Comparison of ENCODE assay signal across 9 cellular contexts in the genomic region with DNA sequence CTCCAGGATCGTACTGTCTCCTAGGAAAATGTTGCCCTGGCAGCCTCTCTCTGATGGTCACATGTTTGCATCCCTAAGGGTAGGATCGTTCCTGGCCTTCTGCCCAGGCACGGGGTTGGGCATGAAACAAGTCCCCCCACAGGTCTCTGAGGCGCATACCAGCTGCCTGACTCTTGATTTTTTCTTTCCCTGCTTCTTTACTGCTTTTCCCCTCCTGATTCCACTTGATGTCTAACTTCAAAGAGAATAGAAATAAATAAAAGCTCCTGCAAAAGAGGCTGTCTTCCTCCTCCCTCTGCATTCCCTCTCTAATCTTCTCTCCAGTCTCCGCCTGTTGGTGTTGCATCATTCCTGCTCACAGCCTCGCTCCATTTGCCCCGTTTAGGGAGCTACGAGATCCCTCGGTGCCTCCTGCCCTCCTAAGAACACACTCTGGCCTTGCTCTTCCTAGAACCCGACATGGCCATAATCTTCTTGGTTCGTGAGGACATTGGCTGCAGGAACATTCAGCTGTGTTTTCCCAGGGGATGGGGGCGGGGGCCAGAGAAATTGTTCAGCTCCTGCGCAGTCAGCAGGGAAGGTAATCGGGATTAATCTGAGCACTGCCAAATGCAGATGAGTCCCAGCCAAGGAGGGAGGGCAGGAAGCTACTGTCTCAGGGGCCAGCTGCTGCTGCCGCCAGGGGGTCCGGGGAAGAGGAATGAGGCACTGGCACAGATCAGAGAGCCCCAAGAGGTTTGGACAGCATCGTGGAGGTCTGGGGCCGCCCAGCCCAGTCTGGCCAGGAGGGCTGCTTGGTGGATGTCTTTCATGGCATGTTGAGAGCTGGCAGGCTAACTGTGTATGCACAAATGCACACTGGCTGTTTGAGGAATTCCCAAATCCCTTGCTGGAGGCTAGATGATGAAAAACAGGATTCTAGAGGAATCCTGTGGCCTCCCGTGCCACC. TPM values are rescaled to one million over a fixed set of nuclear protein-coding genes. Genes with fewer than 3 reads are reported as not detected.
DNase-seq lines count a peak whose midpoint lies in the region; ATAC-seq and TF ChIP-seq lines count a peak whose summit lies in the region.
"Had no signal": no experiment of that assay in that cellular context is flagged by ENCODE, and none has a peak within 500 bp of the region (broad histone marks: within the 10 kb centered on the region; RNA-seq: fewer than 3 reads in every experiment).

No MANE protein-coding gene starts in this region.

- no peak for ATAC-seq in HG02571 (IDR thresholded peaks at IDR 0.05; ENCODE audit: unreplicated experiment)
- no peak for ATAC-seq in activated naive CD4-positive, alpha-beta T cell treated with anti-CD3 and anti-CD28 coated beads, Interleukin-2, amount 50 U/mL, for 72 hours

- no peaks in the 10 kb centered on the region for H3K36me3 Mint-ChIP-seq in activated naive CD4-positive, alpha-beta T cell treated with anti-CD3 and anti-CD28 coated beads, Interleukin-2, amount 50 U/mL, for 72 hours

- no peaks in the 10 kb centered on the region for H4K20me1 ChIP-seq in hepatocyte (ENCODE audit: insufficient read depth, poor library complexity, severe bottlenecking)

- H3K9me2 ChIP-seq in hepatocyte (replicated peaks; ENCODE audit: insufficient read depth), result no peaks in the 10 kb centered on the region

- peak; percentile 28 for DNase-seq in NCI-H510A treated with DMSO at 0.1 percent for 48 hours (lab: John Stamatoyannopoulos, UW)
- no peak for DNase-seq in NCI-H510A (lab: John Stamatoyannopoulos, UW)
- DNase-seq in amniotic epithelial cell (ENCODE audit: low read depth), result peak; percentile 79
- DNase-seq in hepatocyte (ENCODE audit: low spot score), result peak; percentile 62
- no peak for DNase-seq in activated naive CD4-positive, alpha-beta T cell treated with anti-CD3 and anti-CD28 coated beads, Interleukin-2, amount 50 U/mL, for 72 hours (ENCODE audit: low spot score in 2 of 2)
- no peak for DNase-seq in T-helper 9 cell

- H3K36me3 ChIP-seq in hepatocyte (replicated peaks; ENCODE audit: insufficient read depth, low read depth), result no peaks in the 10 kb centered on the region
- H3K36me3 ChIP-seq in rectal smooth muscle tissue (ENCODE audit: control insufficient read depth, insufficient read depth, low read length), result no peaks in the 10 kb centered on the region
- H3K36me3 ChIP-seq: SJSA1 had no signal

- H3K79me2 ChIP-seq in hepatocyte, result no peaks in the 10 kb centered on the region

- no peak overlapping the region for H3K27ac Mint-ChIP-seq in activated naive CD4-positive, alpha-beta T cell treated with anti-CD3 and anti-CD28 coated beads, Interleukin-2, amount 50 U/mL, for 72 hours

- WGBS in hepatocyte (ENCODE audit: low lambda C conversion rate, missing lambda C conversion rate), result 24% methylated on average over 19 of the region's 19 CpGs

- H3K27me3 ChIP-seq in hepatocyte, result no peaks in the 10 kb centered on the region
- H3K27me3 ChIP-seq in rectal smooth muscle tissue (ENCODE audit: control insufficient read depth, insufficient read depth, low read length), result no peaks in the 10 kb centered on the region

- H3K9me3 ChIP-seq in hepatocyte (ENCODE audit: low read depth), result no peaks in the 10 kb centered on the region
- H3K9me3 ChIP-seq: SJSA1 had no signal

- TF ChIP-seq CTCF in hepatocyte (IDR thresholded peaks at IDR 0.05; ENCODE audit: poor library complexity), result peak; percentile 12

- peaks cover 22% of the 10 kb centered on the region for H3K4me1 ChIP-seq in hepatocyte (ENCODE audit: insufficient read depth)
- H3K4me1 ChIP-seq in rectal smooth muscle tissue (ENCODE audit: control insufficient read depth, insufficient read depth, low read length), result peaks cover 7% of the 10 kb centered on the region
- H3K4me1 ChIP-seq: SJSA1 had no signal

- peak overlapping the region; percentile 37 for H2AFZ ChIP-seq in hepatocyte

- no peaks in the 10 kb centered on the region for H3K9me3 Mint-ChIP-seq in activated naive CD4-positive, alpha-beta T cell treated with anti-CD3 and anti-CD28 coated beads, Interleukin-2, amount 50 U/mL, for 72 hours

- H3K9ac ChIP-seq in rectal smooth muscle tissue (ENCODE audit: low read length), result no peak overlapping the region

- H3K4me2 ChIP-seq in hepatocyte, result peak overlapping the region; percentile 69

- no peak overlapping the region for H3K4me3 ChIP-seq in hepatocyte
- peak overlapping the region; percentile 41 for H3K4me3 ChIP-seq in rectal smooth muscle tissue (ENCODE audit: low read length)
- H3K4me3 ChIP-seq: SJSA1 had no signal

- H3K27ac ChIP-seq in hepatocyte, result peak overlapping the region; percentile 68
- H3K27ac ChIP-seq in rectal smooth muscle tissue (ENCODE audit: low read depth, low read length), result peak overlapping the region; percentile 44
- H3K27ac ChIP-seq: SJSA1 had no signal

RNA-seq across cellular contexts. Expression of a gene that starts 26.1 kb away (rescaled TPM):
- not detected in 2 replicates for total RNA-seq in hepatocyte
- not detected in 2 replicates for polyA plus RNA-seq in hepatocyte
- not detected for total RNA-seq in activated naive CD4-positive, alpha-beta T cell treated with anti-CD3 and anti-CD28 coated beads, Interleukin-2, amount 50 U/mL, for 72 hours
- total RNA-seq: SJSA1 had no signal

Comparison
In these comparisons a context has a peak if more than half of its experiments do, and no peak if none do; other contexts are left out.
1. DNase-seq: peak in NCI-H510A treated with DMSO at 0.1 percent for 48 hours (single experiment), amniotic epithelial cell (single experiment) and hepatocyte (single experiment); none in NCI-H510A (single experiment), activated naive CD4-positive, alpha-beta T cell treated with anti-CD3 and anti-CD28 coated beads, Interleukin-2, amount 50 U/mL, for 72 hours (0 of 2) and T-helper 9 cell (single experiment).